8 cellular contexts compared by ENCODE assay signal in the genomic region with DNA sequence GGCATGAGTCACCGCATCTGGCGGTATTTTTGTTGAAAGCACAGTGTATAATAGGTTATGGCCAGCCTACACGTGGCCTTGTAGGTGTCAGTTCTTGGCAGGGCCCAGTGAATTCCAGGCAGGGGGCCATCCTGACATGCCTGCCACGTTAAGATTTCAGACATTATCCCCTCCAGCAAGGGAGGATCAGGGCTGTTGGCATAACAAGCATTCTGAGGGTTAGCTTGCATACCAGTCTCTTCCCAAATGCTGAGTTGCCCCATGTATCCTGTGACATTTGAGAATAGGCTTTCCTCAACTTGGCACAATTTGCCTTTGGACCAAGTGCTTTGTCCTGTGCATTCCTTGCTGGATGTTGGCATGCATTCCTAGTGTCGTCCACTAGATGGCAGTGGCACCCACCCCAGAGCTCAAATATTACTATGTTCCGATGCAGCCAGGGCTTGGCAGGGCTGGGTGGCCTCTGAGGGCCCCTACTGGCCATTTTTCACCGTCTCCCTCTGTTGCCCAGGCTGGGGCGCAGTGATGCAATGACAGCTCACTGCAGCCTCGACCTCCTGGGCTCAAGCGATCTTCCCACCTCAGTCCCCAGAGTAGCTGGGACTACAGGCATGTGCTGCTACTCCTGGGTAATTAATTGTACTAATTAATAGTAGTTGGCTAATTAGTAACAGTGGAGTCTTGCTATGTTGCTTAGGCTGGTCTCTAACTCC. TPM values are rescaled to one million over a fixed set of nuclear protein-coding genes. Genes with fewer than 3 reads are reported as not detected.
DNase-seq lines count a peak whose midpoint lies in the region; ATAC-seq and TF ChIP-seq lines count a peak whose summit lies in the region.

No MANE protein-coding gene starts in this region.

- no peaks in the 10 kb centered on the region for H3K4me1 ChIP-seq in SJSA1 (replicated peaks)
- no peaks in the 10 kb centered on the region for H3K4me1 ChIP-seq in osteoblast (ENCODE audit: insufficient read depth, low read length)
- H3K4me1 ChIP-seq in thoracic aorta (ENCODE audit: control insufficient read depth in 1 of 2, low read depth in 2 of 2): no peaks in the 10 kb centered on the region

- DNase-seq in CD1c-positive myeloid dendritic cell (ENCODE audit: extremely low spot score): peak; percentile 92
- peak; percentile 86 for DNase-seq in M059J (ENCODE audit: low read depth)
- peak; percentile 55 to 78 for DNase-seq in SJSA1 (ENCODE audit: low read depth in 1 of 2, low spot score in 2 of 2)
- peak; percentile 54 for DNase-seq in activated effector memory CD4-positive, alpha-beta T cell treated with Interleukin-2 at 50 U/mL for 16 hours
- peak; percentile 56 for DNase-seq in foreskin melanocyte
- DNase-seq in osteoblast (ENCODE audit: insufficient read length, low spot score, missing footprints): peak; percentile 97
- DNase-seq in thoracic aorta (ENCODE audit: low spot score): peak; percentile 43

- H3K27ac ChIP-seq in SJSA1: no peak overlapping the region
- H3K27ac ChIP-seq in osteoblast (ENCODE audit: low read depth, low read length): no peak overlapping the region
- H3K27ac ChIP-seq in thoracic aorta: no peak overlapping the region

- H4K20me1 ChIP-seq in osteoblast (ENCODE audit: insufficient read depth, low read length): no peaks in the 10 kb centered on the region

- no peaks in the 10 kb centered on the region for H3K36me3 ChIP-seq in SJSA1
- no peaks in the 10 kb centered on the region for H3K36me3 ChIP-seq in osteoblast (ENCODE audit: insufficient read depth, low read length)
- no peaks in the 10 kb centered on the region for H3K36me3 ChIP-seq in thoracic aorta

- no peaks in the 10 kb centered on the region for H3K79me2 ChIP-seq in osteoblast (ENCODE audit: insufficient read depth, low read length)

- peak; percentile 99 for TF ChIP-seq CTCF in osteoblast (IDR thresholded peaks at IDR 0.05; ENCODE audit: extremely low read depth, low read depth, low read length)
- peak; percentile 88 for TF ChIP-seq CTCF in thoracic aorta (IDR thresholded peaks at IDR 0.05)

- no peak overlapping the region for H3K4me2 ChIP-seq in osteoblast (ENCODE audit: insufficient read depth, low read length)

- ATAC-seq in GM19452 (IDR thresholded peaks at IDR 0.05; ENCODE audit: unreplicated experiment) (peak; percentile 75), thoracic aorta (ENCODE audit: insufficient number of reproducible peaks, low FRiP score, low read depth) (peak; percentile 65)

- H3K4me3 ChIP-seq in SJSA1 (no peak overlapping the region), osteoblast (ENCODE audit: insufficient read depth, low read length) (no peak overlapping the region), thoracic aorta (no peak overlapping the region)

- no peak overlapping the region for H2AFZ ChIP-seq in osteoblast (ENCODE audit: low read length)

- H3K27me3 ChIP-seq in SJSA1 (replicated peaks) (no peaks in the 10 kb centered on the region), osteoblast (ENCODE audit: insufficient read depth, low read length) (no peaks in the 10 kb centered on the region), thoracic aorta (replicated peaks; ENCODE audit: insufficient read depth) (no peaks in the 10 kb centered on the region)

- H3K9me3 ChIP-seq in SJSA1 (replicated peaks): peaks cover 1% of the 10 kb centered on the region; the same call in 1 of the 2 replicates
- H3K9me3 ChIP-seq in osteoblast (ENCODE audit: low read depth, low read length): no peaks in the 10 kb centered on the region
- no peaks in the 10 kb centered on the region for H3K9me3 ChIP-seq in thoracic aorta

RNA-seq across cellular contexts. Expression of gene NLRP12, which starts 31.2 kb away (rescaled TPM):
- total RNA-seq in M059J (2014; rRNA removed; shearing (Covaris generic)): not detected in 2 replicates
- total RNA-seq in SJSA1 (2014; rRNA removed; shearing (Covaris generic)): not detected in 2 replicates
- total RNA-seq in osteoblast (under 0.01 TPM in 1 of 2 replicates, not detected in the other), thoracic aorta (1 to 10 TPM; 1.4 to 3.1 TPM)

Comparison
In these comparisons a context has a peak if more than half of its experiments do, and no peak if none do; other contexts are left out.
1. DNase-seq: peak in every context shown above with its lines; median percentile 97 in osteoblast; 92 in CD1c-positive myeloid dendritic cell; 86 in M059J; 66 in SJSA1; 56 in foreskin melanocyte; 54 in activated effector memory CD4-positive, alpha-beta T cell treated with Interleukin-2 at 50 U/mL for 16 hours; 43 in thoracic aorta.